24 cellular contexts compared by ENCODE assay signal in the genomic region with DNA sequence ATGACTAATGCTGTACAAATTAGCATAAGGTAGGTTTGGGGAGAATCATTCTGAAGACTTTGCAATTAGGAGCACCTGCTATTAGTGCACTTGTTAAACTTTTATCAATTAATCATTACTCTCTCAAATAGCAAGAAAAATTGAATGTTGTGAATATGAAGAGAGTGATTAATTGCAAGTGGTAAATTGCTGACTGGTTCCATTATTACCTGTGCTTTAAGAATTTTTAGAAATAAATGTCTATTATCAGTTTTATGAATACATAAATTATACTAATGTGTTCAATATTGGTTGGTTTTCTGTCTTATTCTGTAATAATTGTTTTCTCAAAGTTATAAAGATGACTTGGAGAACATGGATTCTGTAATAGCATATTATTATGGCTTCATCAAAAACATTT. TPM values are rescaled to one million over a fixed set of nuclear protein-coding genes. Genes with fewer than 3 reads are reported as not detected.
"Had no signal": no experiment of that assay in that cellular context is flagged by ENCODE, and none has a peak within 500 bp of the region (broad histone marks: within the 10 kb centered on the region; RNA-seq: fewer than 3 reads in every experiment).

No MANE protein-coding gene starts in this region.

- H3K36me3 Mint-ChIP-seq: mesothelial cell of epicardium, naive B cell had no signal

- H3K27me3 ChIP-seq: dorsolateral prefrontal cortex, esophagus muscularis mucosa, foreskin keratinocyte, gastrocnemius medialis, heart right ventricle, left lung had no signal

- H3K9me3 ChIP-seq: esophagus muscularis mucosa, gastrocnemius medialis, heart right ventricle, left lung, lower lobe of right lung, mucosa of descending colon had no signal

- H3K36me3 ChIP-seq: esophagus muscularis mucosa, gastrocnemius medialis, heart right ventricle, left lung, lower lobe of right lung had no signal

- H3K27ac Mint-ChIP-seq: mesothelial cell of epicardium, naive B cell had no signal

- H3K4me3 ChIP-seq: coronary artery, dorsolateral prefrontal cortex, esophagus muscularis mucosa, gastrocnemius medialis, heart right ventricle, left lung, lower lobe of right lung, mucosa of descending colon had no signal

- H3K4me1 Mint-ChIP-seq: mesothelial cell of epicardium, naive B cell had no signal

- ATAC-seq: foreskin keratinocyte, gastrocnemius medialis, heart right ventricle, left cardiac atrium, left lung, left ventricle myocardium superior, lower lobe of right lung, mucosa of descending colon had no signal

- H3K4me1 ChIP-seq: esophagus muscularis mucosa, gastrocnemius medialis, heart right ventricle, left lung, lower lobe of right lung had no signal

- H3K4me3 Mint-ChIP-seq: mesothelial cell of epicardium, naive B cell had no signal

- H3K27ac ChIP-seq: coronary artery, dorsolateral prefrontal cortex, esophagus muscularis mucosa, foreskin keratinocyte, gastrocnemius medialis, heart right ventricle, left lung, lower lobe of right lung had no signal

- FAIRE-seq: colon, endothelial cell of umbilical vein, keratinocyte had no signal

- H3K9me3 Mint-ChIP-seq: mesothelial cell of epicardium, naive B cell had no signal

- DNase-seq: dermis blood vessel endothelial cell; dorsolateral prefrontal cortex; effector CD4-positive, alpha-beta T cell; effector memory CD4-positive, alpha-beta T cell; foreskin keratinocyte; gastrocnemius medialis; glutamatergic neuron; head of caudate nucleus; heart right ventricle; hippocampal formation; left cardiac atrium; left lung; left ventricle myocardium superior; lower lobe of right lung; mesenchymal stem cell; mucosa of descending colon; naive B cell had no signal

RNA-seq across cellular contexts. Expression of a gene that starts 47.3 kb away (rescaled TPM):
- total RNA-seq: dermis blood vessel endothelial cell, foreskin keratinocyte, lung microvascular endothelial cell had no signal
- polyA plus RNA-seq: foreskin keratinocyte, keratinocyte had no signal
